8 cellular contexts compared by ENCODE assay signal in the genomic region with DNA sequence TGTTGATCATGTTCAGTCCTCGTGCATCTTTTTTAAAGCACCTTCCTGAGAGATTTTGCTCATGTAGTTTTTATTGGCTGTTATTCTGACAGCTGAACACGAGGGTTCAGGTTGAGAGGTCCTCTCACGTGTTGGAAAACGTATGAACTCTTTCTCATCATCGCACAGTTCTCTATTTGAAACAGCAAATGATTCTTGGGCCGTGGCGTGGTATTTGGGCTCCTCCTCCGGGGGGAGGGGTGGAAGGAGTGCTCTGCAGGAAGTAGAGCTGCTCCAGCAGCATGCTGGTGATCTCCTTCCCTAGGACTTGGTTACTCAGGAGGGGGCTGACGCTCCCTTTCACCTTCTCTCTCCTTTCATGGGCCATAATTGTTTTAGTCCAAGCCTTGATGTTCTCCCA.
A peak's percentile ranks its signal among the peaks of the same experiment; 100 is the strongest.
DNase-seq lines count a peak whose midpoint lies in the region; ATAC-seq, FAIRE-seq and TF ChIP-seq lines count a peak whose summit lies in the region.

No MANE protein-coding gene starts in this region.

- peak; percentile 12 for TF ChIP-seq POLR2A in erythroblast (IDR thresholded peaks at IDR 0.05; ENCODE audit: low read length)
- no peak for TF ChIP-seq POLR2A in sigmoid colon (IDR thresholded peaks at IDR 0.05)
- no peak for TF ChIP-seq POLR2A in suprapubic skin (IDR thresholded peaks at IDR 0.05)
- TF ChIP-seq POLR2A in H54 (IDR thresholded peaks at IDR 0.05; ENCODE audit: low read depth, low read length): no peak

- no peak for DNase-seq in RWPE2 (ENCODE audit: low spot score)
- DNase-seq in erythroblast (lab: John Stamatoyannopoulos, UW): peak; percentile 63 to 67
- DNase-seq in sigmoid colon: peak; percentile 71
- DNase-seq in suprapubic skin (ENCODE audit: low spot score in 2 of 2): no peak
- no peak for DNase-seq in NCI-H446 (lab: John Stamatoyannopoulos, UW)
- DNase-seq in H54 (ENCODE audit: insufficient read length, low spot score): no peak

- 9 to 11% methylated on average over 9 of the region's 9 CpGs for WGBS in sigmoid colon, 2 donors
- 15% methylated on average over 9 of the region's 9 CpGs for WGBS in suprapubic skin

- no peak for FAIRE-seq in H54 (lab: Jason Lieb, UNC)

- H3K4me3 ChIP-seq in HEK293 (ENCODE audit: low read depth, low read length): no peak overlapping the region
- no peak overlapping the region for H3K4me3 ChIP-seq in RWPE2 (ENCODE audit: severe bottlenecking)
- no peak overlapping the region for H3K4me3 ChIP-seq in sigmoid colon
- no peak overlapping the region for H3K4me3 ChIP-seq in suprapubic skin

- ATAC-seq in GM18498 (IDR thresholded peaks at IDR 0.05; ENCODE audit: unreplicated experiment) (peak; percentile 81), RWPE2 (ENCODE audit: low read depth) (0 out of 3 replicates have a peak, but pooled peaks have one; percentile 36)

- H3K36me3 ChIP-seq in HEK293 (ENCODE audit: control insufficient read depth in 2 of 2, insufficient read depth in 1 of 2, low read length in 2 of 2): no peaks in the 10 kb centered on the region
- no peaks in the 10 kb centered on the region for H3K36me3 ChIP-seq in RWPE2 (ENCODE audit: low read depth)
- H3K36me3 ChIP-seq in sigmoid colon: no peaks in the 10 kb centered on the region
- no peaks in the 10 kb centered on the region for H3K36me3 ChIP-seq in suprapubic skin

- TF ChIP-seq EP300 in sigmoid colon (IDR thresholded peaks at IDR 0.05) (no peak), suprapubic skin (IDR thresholded peaks at IDR 0.05) (no peak)

- CTCF ChIA-PET in HEK293 (lab: Yijun Ruan, JAX): interaction anchor here (0.6 to 1.5 kb wide), 2 partner anchors 11 to 19 kb away, joined by 3 to 4 read pairs; no protein-coding TSS in a partner anchor

- H3K4me1 ChIP-seq in HEK293 (ENCODE audit: control insufficient read depth, insufficient read depth, low read length): peaks cover 21% of the 10 kb centered on the region
- peaks cover 5% of the 10 kb centered on the region for H3K4me1 ChIP-seq in RWPE2 (ENCODE audit: insufficient read depth, poor library complexity, severe bottlenecking)
- peaks cover 0 to 42% (median 19%) of the 10 kb centered on the region in 4 donors for H3K4me1 ChIP-seq in sigmoid colon
- H3K4me1 ChIP-seq in suprapubic skin: peaks cover 41% of the 10 kb centered on the region

- H3K27me3 ChIP-seq in RWPE2 (ENCODE audit: insufficient read depth, poor library complexity, severe bottlenecking) (no peaks in the 10 kb centered on the region), sigmoid colon (no peaks in the 10 kb centered on the region), suprapubic skin (no peaks in the 10 kb centered on the region)

- POLR2A ChIA-PET in HEK293 (lab: Yijun Ruan, JAX): interaction anchor here (0.6 to 1.5 kb wide), 2 partner anchors 14 to 97 kb away, joined by 5 to 7 read pairs; no protein-coding TSS in a partner anchor

- no peaks in the 10 kb centered on the region for H3K9me3 ChIP-seq in HEK293 (ENCODE audit: control insufficient read depth, insufficient read depth, low read depth, low read length)
- H3K9me3 ChIP-seq in RWPE2 (ENCODE audit: severe bottlenecking): no peaks in the 10 kb centered on the region
- H3K9me3 ChIP-seq in sigmoid colon: no peaks in the 10 kb centered on the region
- no peaks in the 10 kb centered on the region for H3K9me3 ChIP-seq in suprapubic skin

- intact Hi-C loops in sigmoid colon (cut with DNase I): no loop called here

- no peak overlapping the region for H3K27ac ChIP-seq in HEK293 (ENCODE audit: extremely low read depth, low read depth, low read length)
- no peak overlapping the region for H3K27ac ChIP-seq in RWPE2 (ENCODE audit: poor library complexity, severe bottlenecking)
- H3K27ac ChIP-seq in sigmoid colon: peak overlapping the region in 1 of 4 donors; percentile 25
- no peak overlapping the region for H3K27ac ChIP-seq in suprapubic skin

- TF ChIP-seq CTCF in HEK293 (tag by site-specific recombination; IDR thresholded peaks at IDR 0.05): no peak
- TF ChIP-seq CTCF in RWPE2 (IDR thresholded peaks at IDR 0.05; ENCODE audit: poor library complexity, severe bottlenecking): no peak
- TF ChIP-seq CTCF in sigmoid colon (IDR thresholded peaks at IDR 0.05): no peak
- no peak for TF ChIP-seq CTCF in suprapubic skin (IDR thresholded peaks at IDR 0.05)

TF ChIP-seq in HEK293, 187 proteins besides CTCF, POLR2A, EP300 and RAD21:
- TF ChIP-seq ZNF701 (tag by site-specific recombination; IDR thresholded peaks at IDR 0.05): no peak
- peak; percentile 70 for TF ChIP-seq ZIC2 (tag by site-specific recombination; IDR thresholded peaks at IDR 0.05)
- TF ChIP-seq, protein P1, sequence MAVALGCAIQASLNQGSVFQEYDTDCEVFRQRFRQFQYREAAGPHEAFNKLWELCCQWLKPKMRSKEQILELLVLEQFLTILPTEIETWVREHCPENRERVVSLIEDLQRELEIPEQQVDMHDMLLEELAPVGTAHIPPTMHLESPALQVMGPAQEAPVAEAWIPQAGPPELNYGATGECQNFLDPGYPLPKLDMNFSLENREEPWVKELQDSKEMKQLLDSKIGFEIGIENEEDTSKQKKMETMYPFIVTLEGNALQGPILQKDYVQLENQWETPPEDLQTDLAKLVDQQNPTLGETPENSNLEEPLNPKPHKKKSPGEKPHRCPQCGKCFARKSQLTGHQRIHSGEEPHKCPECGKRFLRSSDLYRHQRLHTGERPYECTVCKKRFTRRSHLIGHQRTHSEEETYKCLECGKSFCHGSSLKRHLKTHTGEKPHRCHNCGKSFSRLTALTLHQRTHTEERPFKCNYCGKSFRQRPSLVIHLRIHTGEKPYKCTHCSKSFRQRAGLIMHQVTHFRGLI (tag by site-specific recombination; IDR thresholded peaks at IDR 0.05): no peak
- TF ChIP-seq ZBTB17 (tag by site-specific recombination; IDR thresholded peaks at IDR 0.05): 0 out of 2 replicates have a peak, but pooled peaks have one; percentile 17
- TF ChIP-seq SCRT2 (tag by site-specific recombination; IDR thresholded peaks at IDR 0.05): 0 out of 2 replicates have a peak, but pooled peaks have one; percentile 20
- TF ChIP-seq ZNF341 (tag by site-specific recombination; IDR thresholded peaks at IDR 0.05; ENCODE audit: low read depth): peak; percentile 80
- 0 out of 2 replicates have a peak, but pooled peaks have one; percentile 11 for TF ChIP-seq ZNF629 (tag by site-specific recombination; IDR thresholded peaks at IDR 0.05)
- no peak for TF ChIP-seq GLI2 (tag by site-specific recombination; IDR thresholded peaks at IDR 0.05; ENCODE audit: borderline replicate concordance, low read depth)
- peak; percentile 78; the same call in 1 of the 2 replicates for TF ChIP-seq ZNF394 (tag by site-specific recombination; IDR thresholded peaks at IDR 0.05; ENCODE audit: borderline replicate concordance)
- no peak for TF ChIP-seq ZSCAN18 (tag by site-specific recombination; IDR thresholded peaks at IDR 0.05)
- 0 out of 2 replicates have a peak, but pooled peaks have one; percentile 33 for TF ChIP-seq IKZF3 (tag by site-specific recombination; IDR thresholded peaks at IDR 0.05)

Comparison
In these comparisons a context has a peak if more than half of its experiments do, and no peak if none do; other contexts are left out.
1. DNase-seq: peak in erythroblast (2 of 2) and sigmoid colon (single experiment); none in RWPE2 (single experiment), suprapubic skin (0 of 2), NCI-H446 (0 of 2) and H54 (single experiment).